Comparison of ENCODE assay signal across 1 cellular context in genomic region chr21:43274022-43274945, GRCh38.
TF ChIP-seq lines count a peak whose summit lies in the region.

No MANE protein-coding gene starts in this region.

TF ChIP-seq in liver, 16 proteins besides CTCF, POLR2A, EP300 and RAD21 (continued from another document):
- TF ChIP-seq HNF4A (conservative IDR thresholded peaks at IDR 0.05) (peak; percentile 98 to 99), HNF4G (IDR thresholded peaks at IDR 0.05) (peak; percentile 99), JUND (IDR thresholded peaks at IDR 0.05) (peak in 1 of 2 donors; percentile 19), TAF1 (conservative IDR thresholded peaks at IDR 0.05) (no peak), GABPA (IDR thresholded peaks at IDR 0.05 in 1 of 2, conservative IDR thresholded peaks at IDR 0.05 in 1 of 2) (peak in 1 of 2 donors; percentile 1), EGR1 (IDR thresholded peaks at IDR 0.05; ENCODE audit: low read depth in 2 of 2) (peak in 1 of 2 donors; percentile 13), NR2F2 (IDR thresholded peaks at IDR 0.05) (peak; percentile 86)
